ENCODE assay signal across 13 cellular contexts in the genomic region with DNA sequence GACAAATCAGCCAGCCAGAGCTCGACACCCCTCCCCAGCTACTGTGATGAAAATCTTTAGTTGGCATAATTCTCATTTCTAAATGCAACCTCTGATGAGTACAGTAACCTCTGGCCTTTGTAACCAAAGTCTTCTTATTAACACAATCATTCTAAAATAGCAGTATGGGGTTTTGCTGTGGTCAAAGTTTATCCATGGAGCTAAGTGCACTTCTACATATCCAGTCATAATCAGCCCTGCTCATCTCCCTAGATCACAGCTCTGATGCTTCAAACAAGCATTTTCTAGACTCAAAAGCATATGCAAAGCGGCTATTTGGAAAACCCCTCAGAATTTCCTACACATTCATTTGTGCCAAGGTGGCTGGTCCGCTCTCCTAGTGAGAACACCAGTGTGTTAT.
DNase-seq lines count a peak whose midpoint lies in the region; ATAC-seq lines count a peak whose summit lies in the region.
"Had no signal": no experiment of that assay in that cellular context is flagged by ENCODE, and none has a peak within 500 bp of the region (broad histone marks: within the 10 kb centered on the region; RNA-seq: fewer than 3 reads in every experiment).

No MANE protein-coding gene starts in this region.

- no peaks in the 10 kb centered on the region for H3K4me1 Mint-ChIP-seq in activated CD4-positive, alpha-beta T cell treated with anti-CD3 and anti-CD28 coated beads for 36 hours
- no peaks in the 10 kb centered on the region for H3K4me1 Mint-ChIP-seq in activated CD4-positive, alpha-beta T cell treated with anti-CD3 and anti-CD28 coated beads, Interleukin-2, amount 10 ng/mL, durations not matched to agents 24 days and 14 days
- H3K4me1 Mint-ChIP-seq in stimulated activated effector memory CD8-positive, alpha-beta T cell treated with anti-CD3 and anti-CD28 coated beads, Interleukin-12 subunit alpha, Interleukin-12 subunit beta, amount 100 ng/mL, for 72 hours = no peaks in the 10 kb centered on the region
- H3K4me1 Mint-ChIP-seq: neural crest cell had no signal

- H3K4me3 Mint-ChIP-seq in activated CD4-positive, alpha-beta T cell treated with anti-CD3 and anti-CD28 coated beads for 36 hours = no peak overlapping the region
- no peak overlapping the region for H3K4me3 Mint-ChIP-seq in activated CD4-positive, alpha-beta T cell treated with anti-CD3 and anti-CD28 coated beads, Interleukin-2, amount 10 ng/mL, durations not matched to agents 24 days and 14 days
- no peak overlapping the region for H3K4me3 Mint-ChIP-seq in stimulated activated effector memory CD8-positive, alpha-beta T cell treated with anti-CD3 and anti-CD28 coated beads, Interleukin-12 subunit alpha, Interleukin-12 subunit beta, amount 100 ng/mL, for 72 hours
- H3K4me3 Mint-ChIP-seq: neural crest cell; T-helper 1 cell treated with Interleukin-12 subunit alpha and Interleukin-12 subunit beta and Interleukin-4 antibody, amounts not matched to agents 30 μg/mL and 1 μg/mL, for 36 hours had no signal

- peak; percentile 85 for ATAC-seq in activated CD4-positive, alpha-beta T cell treated with anti-CD3 and anti-CD28 coated beads for 36 hours
- ATAC-seq in GM21526 (IDR thresholded peaks at IDR 0.05; ENCODE audit: low FRiP score, unreplicated experiment) (peak; percentile 50), HG03095 (IDR thresholded peaks at IDR 0.05; ENCODE audit: unreplicated experiment) (peak; percentile 68)
- ATAC-seq in stimulated activated effector memory CD8-positive, alpha-beta T cell treated with anti-CD3 and anti-CD28 coated beads, Interleukin-12 subunit alpha, Interleukin-12 subunit beta, amount 100 ng/mL, for 72 hours = peak; percentile 72

- no peaks in the 10 kb centered on the region for H3K27me3 Mint-ChIP-seq in activated CD4-positive, alpha-beta T cell treated with anti-CD3 and anti-CD28 coated beads for 36 hours
- H3K27me3 Mint-ChIP-seq in activated CD4-positive, alpha-beta T cell treated with anti-CD3 and anti-CD28 coated beads, Interleukin-2, amount 10 ng/mL, durations not matched to agents 24 days and 14 days = no peaks in the 10 kb centered on the region

- peak; percentile 22 for DNase-seq in activated CD4-positive, alpha-beta T cell treated with anti-CD3 and anti-CD28 coated beads for 36 hours
- DNase-seq in activated CD4-positive, alpha-beta T cell treated with anti-CD3 and anti-CD28 coated beads, Interleukin-2, amount 10 ng/mL, durations not matched to agents 24 days and 14 days = no peak
- no peak for DNase-seq in stimulated activated effector memory CD8-positive, alpha-beta T cell treated with anti-CD3 and anti-CD28 coated beads, Interleukin-12 subunit alpha, Interleukin-12 subunit beta, amount 100 ng/mL, for 72 hours (ENCODE audit: low spot score in 2 of 2)
- DNase-seq in NCI-H146 (lab: John Stamatoyannopoulos, UW) (no peak), NCI-H1417 (lab: John Stamatoyannopoulos, UW) (no peak)
- DNase-seq in stimulated activated CD4-positive, alpha-beta T cell treated with anti-CD3 and anti-CD28 coated beads, Interleukin-4, amount 100 ng/mL, for 24 hours = no peak
- DNase-seq: 8988T, DMS153, kidney had no signal

- POLR2A ChIA-PET in activated CD4-positive, alpha-beta T cell treated with anti-CD3 and anti-CD28 coated beads for 36 hours (lab: Charles Lee) = no interaction called here

- H3K9me3 Mint-ChIP-seq in activated CD4-positive, alpha-beta T cell treated with anti-CD3 and anti-CD28 coated beads for 36 hours (ENCODE audit: low read depth) = no peaks in the 10 kb centered on the region
- no peaks in the 10 kb centered on the region for H3K9me3 Mint-ChIP-seq in activated CD4-positive, alpha-beta T cell treated with anti-CD3 and anti-CD28 coated beads, Interleukin-2, amount 10 ng/mL, durations not matched to agents 24 days and 14 days
- no peaks in the 10 kb centered on the region for H3K9me3 Mint-ChIP-seq in stimulated activated effector memory CD8-positive, alpha-beta T cell treated with anti-CD3 and anti-CD28 coated beads, Interleukin-12 subunit alpha, Interleukin-12 subunit beta, amount 100 ng/mL, for 72 hours
- H3K9me3 Mint-ChIP-seq: T-helper 1 cell treated with Interleukin-12 subunit alpha and Interleukin-12 subunit beta and Interleukin-4 antibody, amounts not matched to agents 30 μg/mL and 1 μg/mL, for 36 hours had no signal

- H3K27ac Mint-ChIP-seq in activated CD4-positive, alpha-beta T cell treated with anti-CD3 and anti-CD28 coated beads for 36 hours = no peak overlapping the region
- H3K27ac Mint-ChIP-seq in activated CD4-positive, alpha-beta T cell treated with anti-CD3 and anti-CD28 coated beads, Interleukin-2, amount 10 ng/mL, durations not matched to agents 24 days and 14 days = no peak overlapping the region
- no peak overlapping the region for H3K27ac Mint-ChIP-seq in stimulated activated effector memory CD8-positive, alpha-beta T cell treated with anti-CD3 and anti-CD28 coated beads, Interleukin-12 subunit alpha, Interleukin-12 subunit beta, amount 100 ng/mL, for 72 hours
- H3K27ac Mint-ChIP-seq: T-helper 1 cell treated with Interleukin-12 subunit alpha and Interleukin-12 subunit beta and Interleukin-4 antibody, amounts not matched to agents 30 μg/mL and 1 μg/mL, for 36 hours had no signal

- intact Hi-C loops in activated CD4-positive, alpha-beta T cell treated with anti-CD3 and anti-CD28 coated beads for 36 hours (cut with DNase I, micrococcal nuclease) = no loop called here
- intact Hi-C loops in activated CD4-positive, alpha-beta T cell treated with anti-CD3 and anti-CD28 coated beads, Interleukin-2, amount 10 ng/mL, durations not matched to agents 24 days and 14 days (cut with micrococcal nuclease) = no loop called here

- CTCF ChIA-PET in activated CD4-positive, alpha-beta T cell treated with anti-CD3 and anti-CD28 coated beads for 36 hours (lab: Charles Lee) = interaction anchor here (1.5 kb wide), 1 partner anchor 12 kb away, joined by 7 read pairs; no protein-coding TSS in a partner anchor

- no peaks in the 10 kb centered on the region for H3K36me3 Mint-ChIP-seq in activated CD4-positive, alpha-beta T cell treated with anti-CD3 and anti-CD28 coated beads for 36 hours (ENCODE audit: low read depth)
- H3K36me3 Mint-ChIP-seq in activated CD4-positive, alpha-beta T cell treated with anti-CD3 and anti-CD28 coated beads, Interleukin-2, amount 10 ng/mL, durations not matched to agents 24 days and 14 days (ENCODE audit: low read depth) = no peaks in the 10 kb centered on the region
- no peaks in the 10 kb centered on the region for H3K36me3 Mint-ChIP-seq in stimulated activated effector memory CD8-positive, alpha-beta T cell treated with anti-CD3 and anti-CD28 coated beads, Interleukin-12 subunit alpha, Interleukin-12 subunit beta, amount 100 ng/mL, for 72 hours
